In the genomic region with DNA sequence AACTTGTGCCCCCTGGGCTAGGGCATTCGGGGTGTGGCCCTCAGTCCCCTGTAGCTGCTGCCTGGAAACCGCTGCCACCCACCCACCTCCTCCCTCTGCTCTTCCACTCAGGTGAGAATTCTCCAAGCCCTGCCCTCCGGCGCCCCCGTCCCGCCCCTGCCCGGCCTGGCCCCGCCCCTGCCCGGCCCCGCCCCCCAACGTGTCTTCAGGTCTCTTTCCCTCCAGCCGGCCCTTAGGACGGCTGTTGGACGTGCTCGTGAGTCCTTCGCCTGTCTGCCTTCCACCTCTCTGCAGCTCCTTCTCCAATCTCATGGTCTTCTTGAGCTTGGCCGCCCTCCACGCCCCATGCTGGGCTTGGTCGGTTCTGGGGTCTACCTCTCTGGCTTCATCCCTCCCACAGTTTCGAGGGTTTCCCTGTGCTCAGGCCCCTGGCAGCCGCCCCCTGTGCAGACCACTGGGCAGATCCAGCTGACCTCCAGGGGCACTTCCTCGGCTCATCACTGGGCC, we compare ENCODE assay signal across 1 cellular context.
TF ChIP-seq lines count a peak whose summit lies in the region.

No MANE protein-coding gene starts in this region.

TF ChIP-seq in HepG2, 621 proteins besides CTCF, POLR2A, EP300 and RAD21 (continues in another document):
- TF ChIP-seq TFDP1 (CRISPR knock-in tag; IDR thresholded peaks at IDR 0.05; ENCODE audit: borderline replicate concordance), result peak; percentile 34; the same call in 1 of the 2 replicates
- TF ChIP-seq ZNF260 (CRISPR knock-in tag; IDR thresholded peaks at IDR 0.05; ENCODE audit: borderline replicate concordance, low read depth), result no peak
- TF ChIP-seq PAXIP1 (CRISPR knock-in tag; conservative IDR thresholded peaks at IDR 0.05), result no peak
- no peak for TF ChIP-seq GABPA (IDR thresholded peaks at IDR 0.05; ENCODE audit: low read depth, low read length)
- TF ChIP-seq GABPA (CRISPR knock-in tag; IDR thresholded peaks at IDR 0.05; ENCODE audit: low read depth), result no peak
- peak; percentile 87 for TF ChIP-seq ZNF768 (CRISPR knock-in tag; IDR thresholded peaks at IDR 0.05)
- no peak for TF ChIP-seq ZEB1 (IDR thresholded peaks at IDR 0.05; ENCODE audit: insufficient replicate concordance, low read depth)
- TF ChIP-seq ZNF607 (CRISPR knock-in tag; IDR thresholded peaks at IDR 0.05; ENCODE audit: borderline replicate concordance), result no peak
- TF ChIP-seq DR1 (CRISPR knock-in tag; IDR thresholded peaks at IDR 0.05), result no peak
- TF ChIP-seq TSC22D2 (CRISPR knock-in tag; IDR thresholded peaks at IDR 0.05; ENCODE audit: borderline replicate concordance), result no peak
- TF ChIP-seq PBX3 (CRISPR knock-in tag; IDR thresholded peaks at IDR 0.05; ENCODE audit: borderline replicate concordance), result no peak
- TF ChIP-seq TAF15 (IDR thresholded peaks at IDR 0.05; ENCODE audit: low read depth, low read length, poor library complexity, severe bottlenecking), result no peak
- no peak for TF ChIP-seq HMGXB3 (CRISPR knock-in tag; IDR thresholded peaks at IDR 0.05; ENCODE audit: borderline replicate concordance)
- no peak for TF ChIP-seq AKAP8 (CRISPR knock-in tag; IDR thresholded peaks at IDR 0.05)
- no peak for TF ChIP-seq ZNF790 (CRISPR knock-in tag; IDR thresholded peaks at IDR 0.05; ENCODE audit: borderline replicate concordance)
- TF ChIP-seq ZUFSP (CRISPR knock-in tag; IDR thresholded peaks at IDR 0.05; ENCODE audit: borderline replicate concordance), result no peak
- peak; percentile 81 for TF ChIP-seq ZNF777 (CRISPR knock-in tag; IDR thresholded peaks at IDR 0.05)
- TF ChIP-seq TOPORS (CRISPR knock-in tag; IDR thresholded peaks at IDR 0.05), result no peak
- no peak for TF ChIP-seq ZBTB21 (CRISPR knock-in tag; IDR thresholded peaks at IDR 0.05)
- no peak for TF ChIP-seq SMC3 (IDR thresholded peaks at IDR 0.05; ENCODE audit: low read length)
- no peak for TF ChIP-seq ZNF124 (CRISPR knock-in tag; IDR thresholded peaks at IDR 0.05)
- TF ChIP-seq KAT7 (CRISPR knock-in tag; IDR thresholded peaks at IDR 0.05; ENCODE audit: borderline replicate concordance), result no peak
- TF ChIP-seq MED8 (CRISPR knock-in tag; IDR thresholded peaks at IDR 0.05; ENCODE audit: insufficient replicate concordance), result no peak
- 0 out of 2 replicates have a peak, but pooled peaks have one; percentile 11 for TF ChIP-seq ZNF605 (CRISPR knock-in tag; IDR thresholded peaks at IDR 0.05)
- TF ChIP-seq KAT2B (IDR thresholded peaks at IDR 0.05; ENCODE audit: borderline replicate concordance, low read depth, low read length), result no peak
- TF ChIP-seq, protein P1, sequence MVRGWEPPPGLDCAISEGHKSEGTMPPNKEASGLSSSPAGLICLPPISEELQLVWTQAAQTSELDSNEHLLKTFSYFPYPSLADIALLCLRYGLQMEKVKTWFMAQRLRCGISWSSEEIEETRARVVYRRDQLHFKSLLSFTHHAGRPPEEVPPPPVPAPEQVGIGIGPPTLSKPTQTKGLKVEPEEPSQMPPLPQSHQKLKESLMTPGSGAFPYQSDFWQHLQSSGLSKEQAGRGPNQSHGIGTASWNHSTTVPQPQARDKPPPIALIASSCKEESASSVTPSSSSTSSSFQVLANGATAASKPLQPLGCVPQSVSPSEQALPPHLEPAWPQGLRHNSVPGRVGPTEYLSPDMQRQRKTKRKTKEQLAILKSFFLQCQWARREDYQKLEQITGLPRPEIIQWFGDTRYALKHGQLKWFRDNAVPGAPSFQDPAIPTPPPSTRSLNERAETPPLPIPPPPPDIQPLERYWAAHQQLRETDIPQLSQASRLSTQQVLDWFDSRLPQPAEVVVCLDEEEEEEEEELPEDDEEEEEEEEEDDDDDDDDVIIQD (CRISPR knock-in tag; IDR thresholded peaks at IDR 0.05; ENCODE audit: low read depth), result no peak
- TF ChIP-seq GPN1 (CRISPR knock-in tag; IDR thresholded peaks at IDR 0.05; ENCODE audit: borderline replicate concordance), result no peak
- TF ChIP-seq ZNF816 (CRISPR knock-in tag; IDR thresholded peaks at IDR 0.05; ENCODE audit: borderline replicate concordance), result no peak
- TF ChIP-seq, protein P2, sequence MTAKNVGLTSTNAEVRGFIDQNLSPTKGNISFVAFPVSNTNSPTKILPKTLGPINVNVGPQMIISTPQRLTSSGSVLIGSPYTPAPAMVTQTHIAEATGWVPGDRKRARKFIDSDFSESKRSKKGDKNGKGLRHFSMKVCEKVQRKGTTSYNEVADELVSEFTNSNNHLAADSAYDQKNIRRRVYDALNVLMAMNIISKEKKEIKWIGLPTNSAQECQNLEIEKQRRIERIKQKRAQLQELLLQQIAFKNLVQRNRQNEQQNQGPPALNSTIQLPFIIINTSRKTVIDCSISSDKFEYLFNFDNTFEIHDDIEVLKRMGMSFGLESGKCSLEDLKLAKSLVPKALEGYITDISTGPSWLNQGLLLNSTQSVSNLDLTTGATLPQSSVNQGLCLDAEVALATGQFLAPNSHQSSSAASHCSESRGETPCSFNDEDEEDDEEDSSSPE (CRISPR knock-in tag; IDR thresholded peaks at IDR 0.05), result no peak
- no peak for TF ChIP-seq PHF21A (CRISPR knock-in tag; IDR thresholded peaks at IDR 0.05)
- no peak for TF ChIP-seq ZNF703 (CRISPR knock-in tag; IDR thresholded peaks at IDR 0.05; ENCODE audit: borderline replicate concordance)
- TF ChIP-seq ZNF350 (CRISPR knock-in tag; IDR thresholded peaks at IDR 0.05; ENCODE audit: borderline replicate concordance, low read depth), result no peak
- TF ChIP-seq ZMYM3 (CRISPR knock-in tag; IDR thresholded peaks at IDR 0.05), result no peak
- TF ChIP-seq ZNF383 (CRISPR knock-in tag; IDR thresholded peaks at IDR 0.05; ENCODE audit: borderline replicate concordance), result no peak
- TF ChIP-seq, protein P3, sequence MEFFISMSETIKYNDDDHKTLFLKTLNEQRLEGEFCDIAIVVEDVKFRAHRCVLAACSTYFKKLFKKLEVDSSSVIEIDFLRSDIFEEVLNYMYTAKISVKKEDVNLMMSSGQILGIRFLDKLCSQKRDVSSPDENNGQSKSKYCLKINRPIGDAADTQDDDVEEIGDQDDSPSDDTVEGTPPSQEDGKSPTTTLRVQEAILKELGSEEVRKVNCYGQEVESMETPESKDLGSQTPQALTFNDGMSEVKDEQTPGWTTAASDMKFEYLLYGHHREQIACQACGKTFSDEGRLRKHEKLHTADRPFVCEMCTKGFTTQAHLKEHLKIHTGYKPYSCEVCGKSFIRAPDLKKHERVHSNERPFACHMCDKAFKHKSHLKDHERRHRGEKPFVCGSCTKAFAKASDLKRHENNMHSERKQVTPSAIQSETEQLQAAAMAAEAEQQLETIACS (CRISPR knock-in tag; IDR thresholded peaks at IDR 0.05), result no peak
- no peak for TF ChIP-seq ZHX1 (CRISPR knock-in tag; IDR thresholded peaks at IDR 0.05; ENCODE audit: low read depth)
- no peak for TF ChIP-seq TCF7L2 (IDR thresholded peaks at IDR 0.05; ENCODE audit: low read depth, low read length)
- TF ChIP-seq RCOR2 (CRISPR knock-in tag; IDR thresholded peaks at IDR 0.05), result no peak
- no peak for TF ChIP-seq RBM39 (IDR thresholded peaks at IDR 0.05; ENCODE audit: low read depth, low read length, poor library complexity, severe bottlenecking)
- TF ChIP-seq MXD4 (CRISPR knock-in tag; IDR thresholded peaks at IDR 0.05), result no peak
- TF ChIP-seq SP4 (CRISPR knock-in tag; IDR thresholded peaks at IDR 0.05), result 0 out of 2 replicates have a peak, but pooled peaks have one; percentile 1
- TF ChIP-seq MIER3 (CRISPR knock-in tag; IDR thresholded peaks at IDR 0.05; ENCODE audit: borderline replicate concordance), result no peak
- TF ChIP-seq ZC3H13 (CRISPR knock-in tag; IDR thresholded peaks at IDR 0.05), result no peak
- no peak for TF ChIP-seq HMG20A (CRISPR knock-in tag; IDR thresholded peaks at IDR 0.05; ENCODE audit: borderline replicate concordance)
